ENCODE assay signal across 9 cellular contexts in the genomic region with DNA sequence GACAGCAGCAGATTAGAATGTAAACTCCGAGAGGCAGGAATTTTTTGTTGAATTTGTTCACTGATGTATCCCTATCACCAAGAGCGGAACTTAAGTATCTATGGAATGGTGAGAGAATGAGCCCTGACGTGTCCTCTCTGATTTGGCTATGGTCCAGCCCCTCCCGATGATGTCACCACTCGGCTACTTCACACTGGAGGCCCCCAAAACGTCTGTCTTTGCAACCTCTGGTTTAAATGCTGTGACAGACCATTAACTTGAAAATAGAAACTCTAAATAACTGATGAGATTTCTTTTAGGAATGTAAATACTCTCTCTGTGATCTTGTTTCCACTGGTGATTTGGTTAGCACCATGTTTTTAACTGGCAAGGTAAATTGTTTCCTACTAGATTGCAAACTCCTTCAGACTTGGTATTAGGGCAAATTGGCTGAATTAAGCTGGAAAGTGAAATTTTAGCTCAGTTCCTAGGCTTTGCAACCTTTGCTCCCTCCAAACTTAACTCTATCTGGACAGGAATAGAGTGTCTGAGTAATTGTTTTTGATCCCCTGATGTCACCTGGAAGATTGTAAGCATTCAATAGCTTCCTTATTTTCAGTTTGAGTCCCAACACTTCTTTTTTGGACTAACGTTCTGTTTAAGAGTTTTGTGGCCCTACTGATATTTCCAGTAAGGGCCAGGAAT. TPM values are rescaled to one million over a fixed set of nuclear protein-coding genes. Genes with fewer than 3 reads are reported as not detected.
DNase-seq lines count a peak whose midpoint lies in the region; ATAC-seq and TF ChIP-seq lines count a peak whose summit lies in the region.
"Had no signal": no experiment of that assay in that cellular context is flagged by ENCODE, and none has a peak within 500 bp of the region (broad histone marks: within the 10 kb centered on the region; RNA-seq: fewer than 3 reads in every experiment).

No MANE protein-coding gene starts in this region.

- H3K9me3 ChIP-seq in RWPE2 (ENCODE audit: severe bottlenecking): no peaks in the 10 kb centered on the region
- no peaks in the 10 kb centered on the region for H3K9me3 ChIP-seq in ovary
- H3K9me3 ChIP-seq in spleen: no peaks in the 10 kb centered on the region

- H3K27ac ChIP-seq in RWPE2 (ENCODE audit: poor library complexity, severe bottlenecking) (peak overlapping the region; percentile 75), ovary (no peak overlapping the region), spleen (no peak overlapping the region)

- WGBS in ovary, 3 donors: 9 to 26% (median 11%) methylated on average over 7 of the region's 7 CpGs
- WGBS in spleen, 5 donors: 61 to 77% (median 72%) methylated on average over 7 of the region's 7 CpGs

- TF ChIP-seq EP300 in ovary (IDR thresholded peaks at IDR 0.05): no peak

- in situ Hi-C loops in Caki2 (cut with HindIII; ENCODE audit: low pct_unique_long_range_greater_than_20kb, low sequenced_read_pairs): no loop called here

- H3K4me3 ChIP-seq in RWPE2 (ENCODE audit: severe bottlenecking) (no peak overlapping the region), ovary (no peak overlapping the region), spleen (no peak overlapping the region)

- no peaks in the 10 kb centered on the region for H3K36me3 ChIP-seq in RWPE2 (ENCODE audit: low read depth)
- no peaks in the 10 kb centered on the region for H3K36me3 ChIP-seq in ovary
- no peaks in the 10 kb centered on the region for H3K36me3 ChIP-seq in spleen

- H3K27me3 ChIP-seq in RWPE2 (ENCODE audit: insufficient read depth, poor library complexity, severe bottlenecking) (no peaks in the 10 kb centered on the region), ovary (no peaks in the 10 kb centered on the region), spleen (replicated peaks in 1 of 7) (no peaks in the 10 kb centered on the region)

- H3K4me1 ChIP-seq in RWPE2 (ENCODE audit: insufficient read depth, poor library complexity, severe bottlenecking) (peaks cover 14% of the 10 kb centered on the region), ovary (ENCODE audit: insufficient read depth) (peaks cover 5% of the 10 kb centered on the region), spleen (no peaks in the 10 kb centered on the region)

- intact Hi-C loops in ovary (cut with DNase I) (no loop called here), spleen (cut with DNase I; ENCODE audit: low total_unique reads) (no loop called here)

- ATAC-seq in RWPE2 (ENCODE audit: low read depth) (peak; percentile 88), GM21786 (IDR thresholded peaks at IDR 0.05; ENCODE audit: unreplicated experiment) (no peak)

- no peak for TF ChIP-seq POLR2A in ovary (IDR thresholded peaks at IDR 0.05)
- no peak for TF ChIP-seq POLR2A in spleen (IDR thresholded peaks at IDR 0.05)

- no peak for TF ChIP-seq CTCF in RWPE2 (IDR thresholded peaks at IDR 0.05; ENCODE audit: poor library complexity, severe bottlenecking)
- no peak for TF ChIP-seq CTCF in ovary (IDR thresholded peaks at IDR 0.05)
- TF ChIP-seq CTCF in spleen (IDR thresholded peaks at IDR 0.05 in 8 of 11, conservative IDR thresholded peaks at IDR 0.05 in 3 of 11): no peak

- DNase-seq in Caki2 (ENCODE audit: low read depth) (peak; percentile 80), RWPE2 (ENCODE audit: low spot score) (no peak), fibroblast of the conjunctiva (ENCODE audit: low read depth) (peak; percentile 72), ovary (peak; percentile 44 to 75 (median 60)), spleen (no peak), NCI-H774 (lab: John Stamatoyannopoulos, UW) (no peak), COLO829 (ENCODE audit: low spot score) (no peak)

RNA-seq across cellular contexts. Expression of gene SLC16A12, which starts 19.1 kb away (rescaled TPM):
- 0.51 and 2.6 TPM in 2 replicates for total RNA-seq in Caki2 (2014; rRNA removed; shearing (Covaris generic); ENCODE audit: low replicate concordance)
- 1 to 10 TPM in 4 of 7 donors, under 1 TPM in 3; 0.05 to 4.7 (median 1.1) TPM for total RNA-seq in ovary
- 1 to 10 TPM in 1 of 2 donors, under 1 TPM in 1; 0.40 to 1.2 TPM for polyA plus RNA-seq in ovary
- total RNA-seq in spleen: under 1 TPM in 2 of 7 donors, not detected in 5; 0.07 to 0.13 TPM
- under 1 TPM; 0.02 to 0.19 (median 0.12) TPM for polyA plus RNA-seq in spleen
- polyA plus RNA-seq: IgD-negative memory B cell had no signal

Comparison
In these comparisons a context has a peak if more than half of its experiments do, and no peak if none do; other contexts are left out.
1. DNase-seq: peak in Caki2 (single experiment), fibroblast of the conjunctiva (single experiment) and ovary (5 of 5); none in RWPE2 (single experiment), spleen (single experiment), NCI-H774 (single experiment) and COLO829 (single experiment).